ENCODE assay signal across 3 cellular contexts in genomic region chr9:99383536-99383935, GRCh38.
A peak's percentile ranks its signal among the peaks of the same experiment; 100 is the strongest.
TF ChIP-seq lines count a peak whose summit lies in the region.

No MANE protein-coding gene starts in this region.

TF ChIP-seq in HepG2, 621 proteins besides CTCF, POLR2A, EP300 and RAD21:
- peak; percentile 66 for TF ChIP-seq ZNF629 (CRISPR knock-in tag; conservative IDR thresholded peaks at IDR 0.05)
- no peak for TF ChIP-seq ZNF615 (CRISPR knock-in tag; IDR thresholded peaks at IDR 0.05; ENCODE audit: borderline replicate concordance)

TF ChIP-seq in IMR-90, 13 proteins besides CTCF, POLR2A, EP300 and RAD21:
- no peak for TF ChIP-seq MAZ (IDR thresholded peaks at IDR 0.05; ENCODE audit: borderline replicate concordance, low read depth, low read length)
- no peak for TF ChIP-seq CEBPB (IDR thresholded peaks at IDR 0.05; ENCODE audit: low read depth, low read length)
- no peak for TF ChIP-seq MXI1 (IDR thresholded peaks at IDR 0.05; ENCODE audit: borderline replicate concordance, low read depth, low read length)
TF ChIP-seq in IMR-90: peak in this region for 0.

TF ChIP-seq in K562, 482 proteins besides CTCF, POLR2A, EP300 and RAD21:
- TF ChIP-seq, protein P1, sequence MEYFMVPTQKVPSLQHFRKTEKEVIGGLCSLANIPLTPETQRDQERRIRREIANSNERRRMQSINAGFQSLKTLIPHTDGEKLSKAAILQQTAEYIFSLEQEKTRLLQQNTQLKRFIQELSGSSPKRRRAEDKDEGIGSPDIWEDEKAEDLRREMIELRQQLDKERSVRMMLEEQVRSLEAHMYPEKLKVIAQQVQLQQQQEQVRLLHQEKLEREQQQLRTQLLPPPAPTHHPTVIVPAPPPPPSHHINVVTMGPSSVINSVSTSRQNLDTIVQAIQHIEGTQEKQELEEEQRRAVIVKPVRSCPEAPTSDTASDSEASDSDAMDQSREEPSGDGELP (CRISPR knock-in tag; IDR thresholded peaks at IDR 0.05; ENCODE audit: borderline replicate concordance), result no peak
- TF ChIP-seq THAP12 (CRISPR knock-in tag; IDR thresholded peaks at IDR 0.05) (no peak), ZNF318 (IDR thresholded peaks at IDR 0.05; ENCODE audit: borderline replicate concordance in 1 of 2, low read depth in 1 of 2) (no peak), CC2D1A (IDR thresholded peaks at IDR 0.05) (no peak), RBM25 (IDR thresholded peaks at IDR 0.05; ENCODE audit: low read depth, low read length, severe bottlenecking) (peak; percentile 52)
